In genomic region chr2:108701208-108701607, GRCh38 we compare ENCODE assay signal across 17 cellular contexts. TPM values are rescaled to one million over a fixed set of nuclear protein-coding genes. Genes with fewer than 3 reads are reported as not detected.
DNase-seq lines count a peak whose midpoint lies in the region; ATAC-seq and TF ChIP-seq lines count a peak whose summit lies in the region.
"Had no signal": no experiment of that assay in that cellular context is flagged by ENCODE, and none has a peak within 500 bp of the region (broad histone marks: within the 10 kb centered on the region; RNA-seq: fewer than 3 reads in every experiment).

No MANE protein-coding gene starts in this region.

- no peaks in the 10 kb centered on the region for H3K9me3 ChIP-seq in SJCRH30 (replicated peaks)

- no peaks in the 10 kb centered on the region for H3K36me3 ChIP-seq in SJCRH30

- peaks cover 9% of the 10 kb centered on the region for H3K4me1 ChIP-seq in SJCRH30

- H3K27me3 ChIP-seq in SJCRH30, result no peaks in the 10 kb centered on the region

- ATAC-seq in esophagus mucosa, result no peak
- ATAC-seq: CD8-positive, alpha-beta T cell; GM12878; HCT116; T-cell had no signal

- DNase-seq in HT-29 (ENCODE audit: low spot score) (peak; percentile 41), SJCRH30 (peak; percentile 55 to 64), myocyte (ENCODE audit: low read depth) (peak; percentile 89), T-helper 9 cell (no peak)
- no peak for DNase-seq in activated CD4-positive, alpha-beta T cell treated with anti-CD3 and anti-CD28 coated beads, Interleukin-2, amount 50 U/mL, for 48 hours
- DNase-seq: CD8-positive, alpha-beta T cell; DMS79; NCI-H1417 treated with DMSO at 0.1 percent for 48 hours; NCI-H1930; NCI-H446 treated with DMSO at 0.1 percent for 48 hours; NK-92 treated with Interleukin-12 subunit alpha and Interleukin-12 subunit beta, amount 100 ng/mL, for 24 hours; RPMI8226; T-cell had no signal

- H3K27ac ChIP-seq in C4-2B (peak overlapping the region; percentile 11; the same call in 1 of the 2 replicates), SJCRH30 (no peak overlapping the region)

- H3K4me3 ChIP-seq in SJCRH30, result no peak overlapping the region
- H3K4me3 ChIP-seq: GM12878 had no signal

- no peak for TF ChIP-seq CTCF in C4-2B (conservative IDR thresholded peaks at IDR 0.05)

RNA-seq across cellular contexts. Expression of gene RANBP2, which starts 18.1 kb away (rescaled TPM):
- total RNA-seq in HT-29 (2014; rRNA removed; shearing (Covaris generic)), result 23.7 and 25.1 TPM in 2 replicates
- 107 and 120 TPM in 2 replicates for total RNA-seq in SJCRH30 (2014; rRNA removed; shearing (Covaris generic))
- total RNA-seq in myocyte (94.3 and 106 TPM in 2 replicates), esophagus mucosa (39.2 TPM)
- 10.1 TPM for polyA plus RNA-seq in myocyte (2012)

Comparison
In these comparisons a context has a peak if more than half of its experiments do, and no peak if none do; other contexts are left out.
1. DNase-seq: peak in HT-29 (single experiment), SJCRH30 (2 of 2) and myocyte (single experiment); none in T-helper 9 cell (single experiment) and activated CD4-positive, alpha-beta T cell treated with anti-CD3 and anti-CD28 coated beads, Interleukin-2, amount 50 U/mL, for 48 hours (0 of 2).